ENCODE assay signal across 9 cellular contexts in the genomic region with DNA sequence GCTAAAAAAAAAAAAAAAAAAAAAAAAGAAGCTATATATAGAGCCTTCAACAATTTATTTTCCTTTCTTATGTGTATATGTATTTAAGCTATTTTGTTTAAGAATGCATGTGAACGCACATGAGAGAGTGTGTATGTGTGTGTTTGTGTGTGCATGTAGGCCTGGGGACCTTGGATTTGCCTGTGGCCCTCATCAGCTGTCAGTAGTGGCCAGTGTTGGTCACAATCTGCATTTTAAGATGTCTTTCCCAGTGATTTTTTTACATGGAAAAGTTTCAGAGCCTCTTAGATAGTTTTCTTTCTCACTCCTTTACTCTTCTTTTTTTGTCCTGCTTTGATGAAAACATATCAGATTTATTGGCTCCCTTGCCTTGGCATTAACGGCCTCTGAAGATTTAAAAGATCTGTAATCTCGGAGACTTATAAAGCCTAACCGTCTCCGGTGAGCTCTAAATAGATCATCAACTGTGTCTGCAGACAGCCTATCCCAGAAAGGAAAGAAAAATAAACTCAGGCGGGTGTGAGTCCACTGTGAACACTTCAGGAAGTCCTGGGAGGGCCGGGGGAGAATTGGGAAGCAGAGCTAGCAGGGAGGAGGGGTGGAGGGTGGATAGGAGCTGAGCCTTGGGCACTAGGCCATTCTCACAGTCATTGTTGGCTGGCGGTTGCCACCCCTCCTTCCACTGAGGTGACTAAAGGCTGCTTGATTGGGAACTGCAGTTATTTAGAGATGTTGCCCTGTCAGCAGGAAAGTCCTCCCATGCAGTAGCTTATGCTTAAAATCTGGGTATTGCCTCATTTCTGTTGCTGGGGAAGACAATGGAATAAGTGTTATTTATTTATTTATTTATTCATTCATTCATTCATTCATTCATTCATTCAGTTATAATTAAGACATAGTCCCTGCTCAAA.
DNase-seq lines count a peak whose midpoint lies in the region; ATAC-seq and TF ChIP-seq lines count a peak whose summit lies in the region.
"Had no signal": no experiment of that assay in that cellular context is flagged by ENCODE, and none has a peak within 500 bp of the region (broad histone marks: within the 10 kb centered on the region; RNA-seq: fewer than 3 reads in every experiment).

No MANE protein-coding gene starts in this region.

- no peak overlapping the region for H3K23ac ChIP-seq in mesendoderm (ENCODE audit: low read length)

- H2BK120ac ChIP-seq in mesendoderm (ENCODE audit: low read depth, low read length): no peak overlapping the region

- no peak overlapping the region for H3K4me2 ChIP-seq in mesendoderm (ENCODE audit: low read length)

- no peak overlapping the region for H3K9ac ChIP-seq in mesendoderm (ENCODE audit: low read length)

- H3K4me1 ChIP-seq in mesendoderm (ENCODE audit: control insufficient read depth, low read depth, low read length): peaks cover 3% of the 10 kb centered on the region

- no peaks in the 10 kb centered on the region for H3K79me2 ChIP-seq in mesendoderm (ENCODE audit: control insufficient read depth, insufficient read depth, low read length)

- H3K36me3 ChIP-seq in mesendoderm (ENCODE audit: control insufficient read depth, insufficient read depth, low read length): no peaks in the 10 kb centered on the region

- H4K8ac ChIP-seq in mesendoderm (ENCODE audit: low read depth, low read length): no peak overlapping the region

- no peak overlapping the region for H2BK5ac ChIP-seq in mesendoderm (ENCODE audit: low read length)

- H3K4me3 ChIP-seq in AG10803 (ENCODE audit: low read length) (peak overlapping the region; percentile 9; the same call in 1 of the 2 replicates), mesendoderm (ENCODE audit: low read length) (no peak overlapping the region)

- no CpG with 5 or more reads among the region's 8 CpGs for WGBS in mesendoderm (ENCODE audit: extremely low coverage, insufficient coverage, low lambda C conversion rate)

- intact Hi-C loops in head of caudate nucleus (cut with DNase I): no loop called here

- H2BK15ac ChIP-seq in mesendoderm (replicated peaks; ENCODE audit: low read depth): no peak overlapping the region

- no peak overlapping the region for H4K5ac ChIP-seq in mesendoderm (ENCODE audit: low read length)

- no peaks in the 10 kb centered on the region for H3K79me1 ChIP-seq in mesendoderm (ENCODE audit: low read length)

- H3K56ac ChIP-seq in mesendoderm (ENCODE audit: low read length): no peak overlapping the region

- H3K18ac ChIP-seq in mesendoderm (ENCODE audit: low read length): no peak overlapping the region

- H2AK5ac ChIP-seq in mesendoderm (ENCODE audit: low read length): no peak overlapping the region

- DNase-seq in AG10803 (ENCODE audit: low read depth) (peak; percentile 93), amygdala (lab: John Stamatoyannopoulos, UW) (peak in 34 of 56 donors; percentile 7 to 73 (median 27)), head of caudate nucleus (peak in 40 of 42 donors; percentile 16 to 89 (median 52)), pons (ENCODE audit: low spot score) (peak; percentile 65), mesendoderm (no peak)
- no peak for DNase-seq in activated CD4-positive, alpha-beta T cell treated with anti-CD3 and anti-CD28 coated beads, Interleukin-2, amount 50 U/mL, for 4 hours
- no peak for DNase-seq in activated CD8-positive, alpha-beta memory T cell treated with anti-CD3 and anti-CD28 coated beads, Interleukin-2, amount 50 U/mL, for 48 hours

- ATAC-seq in GM21529 (IDR thresholded peaks at IDR 0.05; ENCODE audit: unreplicated experiment): no peak

- no peak overlapping the region for H3K27ac ChIP-seq in mesendoderm (ENCODE audit: low read depth, low read length)
- H3K27ac ChIP-seq: VCaP had no signal

- TF ChIP-seq CTCF in AG10803 (conservative IDR thresholded peaks at IDR 0.05; ENCODE audit: low read length): peak; percentile 34

- H3K4ac ChIP-seq in mesendoderm (ENCODE audit: low read depth, low read length): no peak overlapping the region

- H3K27me3 ChIP-seq in mesendoderm (ENCODE audit: insufficient read depth, low read length, poor library complexity): no peaks in the 10 kb centered on the region

Comparison
In these comparisons a context has a peak if more than half of its experiments do, and no peak if none do; other contexts are left out.
1. DNase-seq: peak in AG10803 (single experiment), amygdala (34 of 56), head of caudate nucleus (40 of 42) and pons (single experiment); none in activated CD4-positive, alpha-beta T cell treated with anti-CD3 and anti-CD28 coated beads, Interleukin-2, amount 50 U/mL, for 4 hours (0 of 2), activated CD8-positive, alpha-beta memory T cell treated with anti-CD3 and anti-CD28 coated beads, Interleukin-2, amount 50 U/mL, for 48 hours (single experiment) and mesendoderm (single experiment).